ENCODE assay signal across 8 cellular contexts in genomic region chr19:5690955-5691204, GRCh38. TPM values are rescaled to one million over a fixed set of nuclear protein-coding genes. Genes with fewer than 3 reads are reported as not detected.
A peak's percentile ranks its signal among the peaks of the same experiment; 100 is the strongest.
DNase-seq lines count a peak whose midpoint lies in the region; ATAC-seq, FAIRE-seq and TF ChIP-seq lines count a peak whose summit lies in the region.

No MANE protein-coding gene starts in this region.

- no peaks in the 10 kb centered on the region for H3K27me3 Mint-ChIP-seq in astrocyte (ENCODE audit: low read depth, unreplicated experiment)

- ATAC-seq in heart right ventricle, result no peak
- ATAC-seq in Right ventricle myocardium superior (ENCODE audit: poor library complexity), result no peak
- no peak for ATAC-seq in lower lobe of right lung
- no peak for ATAC-seq in HG03520 (IDR thresholded peaks at IDR 0.05; ENCODE audit: unreplicated experiment)
- no peak for ATAC-seq in HG03097 (IDR thresholded peaks at IDR 0.05; ENCODE audit: low FRiP score, unreplicated experiment)

- no peak for TF ChIP-seq CTCF in heart right ventricle (IDR thresholded peaks at IDR 0.05)
- TF ChIP-seq CTCF in astrocyte (IDR thresholded peaks at IDR 0.05; ENCODE audit: insufficient read depth, low read depth, low read length), result no peak
- TF ChIP-seq CTCF in lower lobe of right lung (IDR thresholded peaks at IDR 0.05), result no peak

- no peak for FAIRE-seq in astrocyte (lab: Jason Lieb, UNC)

- H3K27me3 ChIP-seq in heart right ventricle, result no peaks in the 10 kb centered on the region
- H3K27me3 ChIP-seq in astrocyte (ENCODE audit: insufficient read depth, low read length), result no peaks in the 10 kb centered on the region
- H3K27me3 ChIP-seq in lower lobe of right lung (ENCODE audit: low read depth), result no peaks in the 10 kb centered on the region

- H3K4me1 Mint-ChIP-seq in astrocyte (ENCODE audit: low read depth, unreplicated experiment), result peaks cover 7% of the 10 kb centered on the region

- H3K27ac ChIP-seq in heart right ventricle (peak overlapping the region; percentile 60 to 97 (median 88)), astrocyte (ENCODE audit: low read depth, low read length) (peak overlapping the region; percentile 85), lower lobe of right lung (peak overlapping the region; percentile 91), urinary bladder (ENCODE audit: low read depth) (peak overlapping the region; percentile 95)

- H3K9me3 ChIP-seq in heart right ventricle (no peaks in the 10 kb centered on the region), astrocyte (ENCODE audit: insufficient read depth, low read depth, low read length) (no peaks in the 10 kb centered on the region), lower lobe of right lung (no peaks in the 10 kb centered on the region)

- H4K20me1 ChIP-seq in astrocyte (ENCODE audit: insufficient read depth, low read length), result peaks cover 57% of the 10 kb centered on the region

- H3K4me3 ChIP-seq in heart right ventricle (peak overlapping the region; percentile 64 to 98 (median 80)), astrocyte (ENCODE audit: insufficient read depth, low read depth, low read length) (peak overlapping the region; percentile 98), lower lobe of right lung (peak overlapping the region; percentile 97), urinary bladder (ENCODE audit: low read depth, low read length) (peak overlapping the region; percentile 66)

- peaks cover 58% of the 10 kb centered on the region for H3K79me2 ChIP-seq in astrocyte (ENCODE audit: insufficient read depth, low read length)

- H3K36me3 ChIP-seq in heart right ventricle (peaks cover 7 to 47% (median 40%) of the 10 kb centered on the region in 9 donors), astrocyte (ENCODE audit: insufficient read depth, low read length) (peaks cover 8% of the 10 kb centered on the region), lower lobe of right lung (peaks cover 45% of the 10 kb centered on the region), urinary bladder (ENCODE audit: insufficient read depth) (peaks cover 5% of the 10 kb centered on the region)

- peak overlapping the region; percentile 95 for H3K27ac Mint-ChIP-seq in astrocyte (ENCODE audit: unreplicated experiment)

- peaks cover 3% of the 10 kb centered on the region for H3K9me3 Mint-ChIP-seq in astrocyte (ENCODE audit: unreplicated experiment)

- no peak overlapping the region for H2AFZ ChIP-seq in astrocyte (ENCODE audit: low read depth, low read length)

- DNase-seq in heart right ventricle (no peak), Right ventricle myocardium superior (no peak), astrocyte (ENCODE audit: low read depth) (no peak), lower lobe of right lung (no peak), middle frontal gyrus (ENCODE audit: extremely low spot score, low spot score) (no peak)

- peaks cover 13% of the 10 kb centered on the region for H3K36me3 Mint-ChIP-seq in astrocyte (ENCODE audit: low read depth, unreplicated experiment)

- H3K9ac ChIP-seq in astrocyte (ENCODE audit: low read length), result peak overlapping the region; percentile 98

- H3K4me2 ChIP-seq in astrocyte (ENCODE audit: low read length), result peak overlapping the region; percentile 86

- peaks cover 7 to 47% (median 35%) of the 10 kb centered on the region in 9 donors for H3K4me1 ChIP-seq in heart right ventricle
- H3K4me1 ChIP-seq in astrocyte (ENCODE audit: insufficient read depth, low read length), result peaks cover 8% of the 10 kb centered on the region
- peaks cover 25% of the 10 kb centered on the region for H3K4me1 ChIP-seq in lower lobe of right lung
- H3K4me1 ChIP-seq in urinary bladder (ENCODE audit: insufficient read depth), result no peaks in the 10 kb centered on the region

- intact Hi-C loops in heart right ventricle (cut with DNase I) (loop anchor here in 3 of 10 donors (2.0 kb wide), 2 partner anchors 24 to 30 kb away; partner anchors contain the start of genes CATSPERD (in 2 of the 3) and LONP1 (in 2 of the 3)), Right ventricle myocardium superior (cut with DNase I) (no loop called here), lower lobe of right lung (cut with DNase I) (no loop called here)

- H3K4me3 Mint-ChIP-seq in astrocyte (ENCODE audit: unreplicated experiment), result peak overlapping the region; percentile 99

- WGBS in heart right ventricle, 2 donors, result 8 to 10% methylated on average over 15 of the region's 15 CpGs
- WGBS in urinary bladder, result 4% methylated on average over 15 of the region's 15 CpGs

RNA-seq across cellular contexts. Expression of gene RPL36, which starts 0.8 kb away (rescaled TPM):
- total RNA-seq in heart right ventricle, result 100 to 1,000 TPM; 270 to 463 (median 322) TPM
- 1,000 to 10,000 TPM in 1 of 2 donors, 100 to 1,000 TPM in 1; 980 to 1,152 TPM for polyA plus RNA-seq in heart right ventricle
- 367 TPM for total RNA-seq in Right ventricle myocardium superior
- 894 and 943 TPM in 2 replicates for total RNA-seq in astrocyte
- 566 TPM for total RNA-seq in lower lobe of right lung
- total RNA-seq in urinary bladder, result 287 TPM
- 1,053 TPM for polyA plus RNA-seq in urinary bladder

RNA-seq across cellular contexts. Expression of gene HSD11B1L, which starts 10.1 kb away (rescaled TPM):
- total RNA-seq in heart right ventricle (1 to 10 TPM; 3.3 to 7.6 (median 4.2) TPM), Right ventricle myocardium superior (3.5 TPM), astrocyte (8.4 and 9.8 TPM in 2 replicates), lower lobe of right lung (8.6 TPM), urinary bladder (3.6 TPM)
- polyA plus RNA-seq in heart right ventricle (10 to 100 TPM in 1 of 2 donors, 1 to 10 TPM in 1; 6.3 to 13.2 TPM), urinary bladder (17.5 TPM)

RNA-seq across cellular contexts. Expression of gene MICOS13, which starts 10.6 kb away (rescaled TPM):
- total RNA-seq in heart right ventricle (100 to 1,000 TPM; 122 to 173 (median 133) TPM), Right ventricle myocardium superior (165 TPM), astrocyte (48.0 and 49.3 TPM in 2 replicates), lower lobe of right lung (42.7 TPM), urinary bladder (18.8 TPM)
- polyA plus RNA-seq in heart right ventricle (100 to 1,000 TPM; 263 to 658 TPM), urinary bladder (98.4 TPM)

RNA-seq across cellular contexts. Expression of gene LONP1, which starts 29.1 kb away (rescaled TPM):
- total RNA-seq in heart right ventricle, result 100 to 1,000 TPM in 1 of 10 donors, 10 to 100 TPM in 9; 71.4 to 101 (median 88.5) TPM
- 100 to 1,000 TPM in 1 of 2 donors, 10 to 100 TPM in 1; 95.0 to 121 TPM for polyA plus RNA-seq in heart right ventricle
- 98.8 TPM for total RNA-seq in Right ventricle myocardium superior
- total RNA-seq in astrocyte, result 77.8 and 85.2 TPM in 2 replicates
- 65.3 TPM for total RNA-seq in lower lobe of right lung
- 21.7 TPM for total RNA-seq in urinary bladder
- polyA plus RNA-seq in urinary bladder, result 58.9 TPM

RNA-seq across cellular contexts. Expression of gene CATSPERD, which starts 29.6 kb away (rescaled TPM):
- total RNA-seq in heart right ventricle (not detected), Right ventricle myocardium superior (not detected), astrocyte (not detected in 2 replicates), lower lobe of right lung (6.4 TPM), urinary bladder (not detected)
- polyA plus RNA-seq in heart right ventricle (not detected), urinary bladder (not detected)
